1 cellular context compared by ENCODE assay signal in the genomic region with DNA sequence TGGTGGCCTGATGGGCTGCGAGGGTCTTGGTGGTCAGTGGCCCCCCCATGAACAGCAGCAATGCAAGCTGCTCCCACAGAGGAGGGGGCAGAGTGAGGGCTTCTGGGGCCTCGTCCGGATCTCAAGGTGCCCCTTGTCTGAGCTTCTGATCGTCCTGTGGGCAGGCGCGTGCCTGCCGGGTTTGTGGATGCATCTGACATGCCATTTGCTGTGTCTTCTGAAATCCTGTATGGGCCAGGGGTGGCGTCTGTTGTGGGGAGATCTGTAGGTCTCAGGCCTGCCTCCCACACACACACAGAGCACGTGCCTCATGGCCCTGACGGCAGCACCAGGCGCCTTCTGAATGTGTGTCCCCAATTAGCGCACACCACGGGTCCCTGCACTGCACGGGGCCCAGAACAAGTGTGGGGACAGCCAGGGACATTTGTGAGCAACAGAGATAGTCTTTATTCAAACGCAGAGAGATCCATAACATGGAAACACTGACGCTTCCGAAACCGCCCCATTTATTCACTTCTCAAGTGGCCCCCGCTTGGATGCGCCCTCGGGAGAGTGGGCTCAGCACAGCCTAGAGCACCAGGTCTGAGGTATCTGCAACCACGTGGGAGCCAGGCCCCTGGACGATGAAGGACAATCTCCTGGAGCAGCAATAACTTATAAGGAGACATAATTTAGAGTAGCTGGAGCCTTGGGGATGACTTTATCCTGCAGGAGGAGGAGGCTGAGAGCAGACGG.
TF ChIP-seq lines count a peak whose summit lies in the region.

No MANE protein-coding gene starts in this region.

TF ChIP-seq in IMR-90, 13 proteins besides CTCF, POLR2A, EP300 and RAD21 (continued from another document):
- TF ChIP-seq RCOR1 (IDR thresholded peaks at IDR 0.05; ENCODE audit: insufficient replicate concordance, low read length), result no peak
